Comparison of ENCODE assay signal across 8 cellular contexts in genomic region chr11:34916014-34916809, GRCh38.
DNase-seq lines count a peak whose midpoint lies in the region; ATAC-seq lines count a peak whose summit lies in the region.

TSS of gene APIP (minus strand) at chr11:34916379. CDS start at chr11:34916284, 95 bp downstream.
TSS of gene PDHX (plus strand) at chr11:34916618. CDS start at chr11:34916656, 38 bp downstream.

- peaks cover 0 to 24% (median 5%) of the 10 kb centered on the region in 11 experiments; a peak in 6 of 22 replicates for H4K20me1 ChIP-seq in BLaER1 treated with 17β-estradiol and CSF1 and Interleukin-3, amounts not matched to agents 10 nM and 100 nM

- H3K27me3 ChIP-seq in BLaER1 treated with 17β-estradiol and CSF1 and Interleukin-3, amounts not matched to agents 10 nM and 100 nM = no peaks in the 10 kb centered on the region

- H3K4me2 ChIP-seq in BLaER1 treated with 17β-estradiol and CSF1 and Interleukin-3, amounts not matched to agents 10 nM and 100 nM = peak within 1 kb of the TSS; percentile 84 to 97 (median 92)

- peaks cover 0 to 18% (median 14%) of the 10 kb centered on the region in 11 experiments; a peak in 14 of 22 replicates for H3K9me3 ChIP-seq in BLaER1 treated with 17β-estradiol and CSF1 and Interleukin-3, amounts not matched to agents 10 nM and 100 nM (replicated peaks in 1 of 11)

- H3K4me1 ChIP-seq in BLaER1 treated with 17β-estradiol and CSF1 and Interleukin-3, amounts not matched to agents 10 nM and 100 nM = peaks cover 31 to 56% (median 38%) of the 10 kb centered on the region in 10 experiments

- DNase-seq in NCI-H526 (lab: John Stamatoyannopoulos, UW) (peak; percentile 97 to 99), kidney tubule cell (ENCODE audit: low spot score) (peak; percentile 99)
- peak; percentile 99 for DNase-seq in activated CD4-positive, alpha-beta T cell treated with anti-CD3 and anti-CD28 coated beads for 48 hours
- DNase-seq in stimulated activated CD4-positive, alpha-beta T cell treated with anti-CD3 and anti-CD28 coated beads, Interleukin-1b, Interleukin-23, amount 100 ng/mL, for 1 hour (ENCODE audit: low read depth in 2 of 2) = peak; percentile 91 to 95

- peak; percentile 90 for ATAC-seq in GM19328 (IDR thresholded peaks at IDR 0.05; ENCODE audit: unreplicated experiment)
- ATAC-seq in HG03469 (IDR thresholded peaks at IDR 0.05; ENCODE audit: unreplicated experiment) = peak; percentile 83

- peak within 1 kb of the TSS; percentile 94 to 99 (median 97) for H3K9ac ChIP-seq in BLaER1 treated with 17β-estradiol and CSF1 and Interleukin-3, amounts not matched to agents 10 nM and 100 nM

- H3K4me3 ChIP-seq in BLaER1 treated with 17β-estradiol and CSF1 and Interleukin-3, amounts not matched to agents 10 nM and 100 nM = peak within 1 kb of the TSS; percentile 75 to 96 (median 86)

- peaks cover 0 to 46% (median 25%) of the 10 kb centered on the region in 11 experiments; a peak in 21 of 22 replicates for H3K36me3 ChIP-seq in BLaER1 treated with 17β-estradiol and CSF1 and Interleukin-3, amounts not matched to agents 10 nM and 100 nM

- peak within 1 kb of the TSS; percentile 93 to 99 (median 96) for H3K27ac ChIP-seq in BLaER1 treated with 17β-estradiol and CSF1 and Interleukin-3, amounts not matched to agents 10 nM and 100 nM
- H3K27ac ChIP-seq in cingulate gyrus (ENCODE audit: low read depth, low read length) = peak within 1 kb of the TSS; percentile 93

Comparison
In these comparisons a context has a peak if more than half of its experiments do, and no peak if none do; other contexts are left out.
1. Peak in every context shown above with its lines: DNase-seq, ATAC-seq, H3K4me3 ChIP-seq and H3K27ac ChIP-seq.